22 cellular contexts compared by ENCODE assay signal in genomic region chr3:184503647-184504046, GRCh38.
"Had no signal": no experiment of that assay in that cellular context is flagged by ENCODE, and none has a peak within 500 bp of the region (broad histone marks: within the 10 kb centered on the region; RNA-seq: fewer than 3 reads in every experiment).

No MANE protein-coding gene starts in this region.

- H3K4me1 ChIP-seq: ascending aorta, breast epithelium, gastrocnemius medialis, left lung, parathyroid adenoma, sigmoid colon, stomach had no signal

- DNase-seq: activated CD4-positive, alpha-beta T cell treated with anti-CD3 and anti-CD28 coated beads, Interleukin-2, amount 10 ng/mL, durations not matched to agents 7 days and 5 days; activated CD8-positive, alpha-beta memory T cell treated with anti-CD3 and anti-CD28 coated beads, Interleukin-2, amount 50 U/mL, for 48 hours; activated effector memory CD4-positive, alpha-beta T cell treated with Interleukin-2 at 50 U/mL for 16 hours; activated naive CD4-positive, alpha-beta T cell treated with anti-CD3 and anti-CD28 coated beads, Interleukin-2, amount 50 U/mL, for 16 hours; activated T-cell treated with anti-CD3 and anti-CD28 coated beads, Interleukin-2, amount 50 U/mL, for 48 hours; cerebellar nuclear complex; cortex of kidney; gastrocnemius medialis; kidney; left lung; midbrain; sigmoid colon; stimulated activated CD4-positive, alpha-beta T cell treated with anti-CD3 and anti-CD28 coated beads, Interleukin-4, amount 100 ng/mL, for 24 hours; stomach; trophoblast cell had no signal

- H3K4me3 ChIP-seq: ascending aorta, breast epithelium, gastrocnemius medialis, left lung, sigmoid colon, stomach, vagina had no signal

- H3K36me3 Mint-ChIP-seq: stimulated activated effector memory CD8-positive, alpha-beta T cell treated with anti-CD3 and anti-CD28 coated beads, Interleukin-12 subunit alpha, Interleukin-12 subunit beta, amount 100 ng/mL, for 72 hours had no signal

- H3K27ac Mint-ChIP-seq: activated CD4-positive, alpha-beta T cell treated with anti-CD3 and anti-CD28 coated beads, Interleukin-2, amount 10 ng/mL, durations not matched to agents 7 days and 5 days; nephron; stimulated activated effector memory CD8-positive, alpha-beta T cell treated with anti-CD3 and anti-CD28 coated beads, Interleukin-12 subunit alpha, Interleukin-12 subunit beta, amount 100 ng/mL, for 72 hours had no signal

- H3K9me3 ChIP-seq: gastrocnemius medialis, vagina had no signal

- H3K27ac ChIP-seq: ascending aorta, breast epithelium, gastrocnemius medialis, left lung, parathyroid adenoma, sigmoid colon, stomach, vagina had no signal

- ATAC-seq: activated CD4-positive, CD25-positive, alpha-beta regulatory T cell treated with anti-CD3 and anti-CD28 coated beads, Interleukin-2, amount 50 U/mL, for 24 hours; gastrocnemius medialis; left lung; stimulated activated effector memory CD8-positive, alpha-beta T cell treated with anti-CD3 and anti-CD28 coated beads, Interleukin-12 subunit alpha, Interleukin-12 subunit beta, amount 100 ng/mL, for 72 hours had no signal

- H3K9ac ChIP-seq: parathyroid adenoma had no signal

- H3K27me3 ChIP-seq: ascending aorta, vagina had no signal

- H3K79me2 ChIP-seq: parathyroid adenoma had no signal

- H2AFZ ChIP-seq: parathyroid adenoma had no signal

- H3K4me3 Mint-ChIP-seq: activated CD4-positive, alpha-beta T cell treated with anti-CD3 and anti-CD28 coated beads, Interleukin-2, amount 10 ng/mL, durations not matched to agents 7 days and 5 days; nephron; stimulated activated effector memory CD8-positive, alpha-beta T cell treated with anti-CD3 and anti-CD28 coated beads, Interleukin-12 subunit alpha, Interleukin-12 subunit beta, amount 100 ng/mL, for 72 hours had no signal

- H3K4me1 Mint-ChIP-seq: activated CD4-positive, alpha-beta T cell treated with anti-CD3 and anti-CD28 coated beads, Interleukin-2, amount 10 ng/mL, durations not matched to agents 7 days and 5 days; stimulated activated effector memory CD8-positive, alpha-beta T cell treated with anti-CD3 and anti-CD28 coated beads, Interleukin-12 subunit alpha, Interleukin-12 subunit beta, amount 100 ng/mL, for 72 hours had no signal

- H3K36me3 ChIP-seq: ascending aorta, breast epithelium, gastrocnemius medialis, left lung, sigmoid colon, stomach, vagina had no signal
